16 cellular contexts compared by ENCODE assay signal in the genomic region with DNA sequence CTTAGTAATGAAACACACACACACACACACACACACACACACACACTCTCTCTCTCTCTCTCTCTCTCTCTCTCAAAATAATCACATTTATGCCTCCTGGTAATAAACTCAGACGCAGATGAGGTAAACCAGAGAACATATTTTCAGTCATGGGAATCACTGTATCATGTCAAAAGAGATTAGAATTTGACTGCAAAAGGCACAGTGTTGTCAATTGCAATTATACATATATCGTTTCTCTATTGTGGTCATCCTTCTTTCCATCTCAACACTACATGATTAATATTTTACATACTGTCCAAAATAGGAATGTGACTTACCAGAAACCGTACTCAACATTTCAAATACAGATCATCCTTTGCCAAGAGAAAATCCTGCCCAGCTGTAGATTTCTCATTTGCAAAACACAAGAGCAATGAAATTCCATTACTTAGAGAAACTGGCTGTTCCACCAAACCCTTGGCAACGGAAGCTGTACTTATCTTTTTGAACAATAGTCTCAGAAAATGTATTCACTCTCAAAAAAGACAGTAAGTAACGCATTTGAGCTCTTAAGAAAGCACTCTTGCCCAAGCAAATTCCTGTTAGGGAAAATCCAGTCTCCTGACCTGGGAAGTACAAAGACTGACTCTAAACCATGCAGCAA. TPM values are rescaled to one million over a fixed set of nuclear protein-coding genes. Genes with fewer than 3 reads are reported as not detected.
DNase-seq lines count a peak whose midpoint lies in the region; ATAC-seq and TF ChIP-seq lines count a peak whose summit lies in the region.
"Had no signal": no experiment of that assay in that cellular context is flagged by ENCODE, and none has a peak within 500 bp of the region (broad histone marks: within the 10 kb centered on the region; RNA-seq: fewer than 3 reads in every experiment).

No MANE protein-coding gene starts in this region.

- H3K9me3 ChIP-seq in SK-N-SH (peaks cover 6% of the 10 kb centered on the region; the same call in 1 of the 2 replicates), subcutaneous abdominal adipose tissue (ENCODE audit: control insufficient read depth in 5 of 5, low read length in 5 of 5) (no peaks in the 10 kb centered on the region)
- H3K9me3 ChIP-seq: BLaER1 treated with 17β-estradiol and CSF1 and Interleukin-3, amounts not matched to agents 10 nM and 100 nM; body of pancreas had no signal

- H3K9ac ChIP-seq in SK-N-SH = peak overlapping the region; percentile 11; the same call in 1 of the 2 replicates
- H3K9ac ChIP-seq in subcutaneous abdominal adipose tissue (ENCODE audit: low read length in 5 of 5) = no peak overlapping the region
- H3K9ac ChIP-seq: BLaER1 treated with 17β-estradiol and CSF1 and Interleukin-3, amounts not matched to agents 10 nM and 100 nM had no signal

- POLR2A ChIA-PET in SK-N-SH (lab: Yijun Ruan, JAX) = no interaction called here

- H3K27ac Mint-ChIP-seq in stimulated activated naive CD8-positive, alpha-beta T cell treated with anti-CD3 and anti-CD28 coated beads, Interleukin-15, amount 100 ng/mL, for 72 hours = no peak overlapping the region
- H3K27ac Mint-ChIP-seq: activated CD4-positive, alpha-beta memory T cell treated with anti-CD3 and anti-CD28 coated beads, Interleukin-2, amount 10 ng/mL, durations not matched to agents 7 days and 5 days; activated T-helper 17 cell treated with anti-CD3 and anti-CD28 coated beads, Interleukin-2, amount 50 U/mL, for 72 hours had no signal

- peaks cover 65% of the 10 kb centered on the region for H3K79me2 ChIP-seq in SK-N-SH (ENCODE audit: insufficient read depth)

- H3K4me3 ChIP-seq in SK-N-SH (ENCODE audit: low read depth in 2 of 2, low read length in 1 of 2) = no peak overlapping the region
- H3K4me3 ChIP-seq in subcutaneous abdominal adipose tissue (ENCODE audit: low read depth in 1 of 5, low read length in 5 of 5) = no peak overlapping the region
- H3K4me3 ChIP-seq: BLaER1 treated with 17β-estradiol and CSF1 and Interleukin-3, amounts not matched to agents 10 nM and 100 nM; body of pancreas had no signal

- TF ChIP-seq CTCF in SK-N-SH (IDR thresholded peaks at IDR 0.05) = no peak

- no peak overlapping the region for H3K4me3 Mint-ChIP-seq in stimulated activated naive CD8-positive, alpha-beta T cell treated with anti-CD3 and anti-CD28 coated beads, Interleukin-15, amount 100 ng/mL, for 72 hours
- H3K4me3 Mint-ChIP-seq: activated CD4-positive, alpha-beta memory T cell treated with anti-CD3 and anti-CD28 coated beads, Interleukin-2, amount 10 ng/mL, durations not matched to agents 7 days and 5 days; activated T-helper 17 cell treated with anti-CD3 and anti-CD28 coated beads, Interleukin-2, amount 50 U/mL, for 72 hours had no signal

- H3K4me1 Mint-ChIP-seq in stimulated activated naive CD8-positive, alpha-beta T cell treated with anti-CD3 and anti-CD28 coated beads, Interleukin-15, amount 100 ng/mL, for 72 hours = no peaks in the 10 kb centered on the region
- H3K4me1 Mint-ChIP-seq: activated CD4-positive, alpha-beta memory T cell treated with anti-CD3 and anti-CD28 coated beads, Interleukin-2, amount 10 ng/mL, durations not matched to agents 7 days and 5 days; activated T-helper 17 cell treated with anti-CD3 and anti-CD28 coated beads, Interleukin-2, amount 50 U/mL, for 72 hours had no signal

- ATAC-seq in stimulated activated naive CD8-positive, alpha-beta T cell treated with anti-CD3 and anti-CD28 coated beads, Interleukin-15, amount 100 ng/mL, for 72 hours = no peak
- ATAC-seq: activated T-helper 17 cell treated with anti-CD3 and anti-CD28 coated beads, Interleukin-2, amount 50 U/mL, for 72 hours; body of pancreas had no signal

- H3K36me3 ChIP-seq in SK-N-SH (replicated peaks in 1 of 2; ENCODE audit: control insufficient read depth in 1 of 2, insufficient read depth in 2 of 2, low read length in 1 of 2) (peaks cover 27 to 34% of the 10 kb centered on the region in 2 experiments), subcutaneous abdominal adipose tissue (ENCODE audit: control insufficient read depth in 5 of 5, insufficient read depth in 5 of 5, low read length in 5 of 5) (peaks cover 0 to 7% (median 5%) of the 10 kb centered on the region in 5 donors)
- H3K36me3 ChIP-seq: BLaER1 treated with 17β-estradiol and CSF1 and Interleukin-3, amounts not matched to agents 10 nM and 100 nM had no signal

- DNase-seq in SK-N-SH (no peak), fibroblast of gingiva (ENCODE audit: low read depth) (peak; percentile 98), midbrain (lab: John Stamatoyannopoulos, UW) (peak; percentile 9), SKM-1 treated with dmso at 0.1 percent for 144 hours (lab: John Stamatoyannopoulos, UW; ENCODE audit: unreplicated experiment) (no peak), hippocampal formation (lab: John Stamatoyannopoulos, UW) (no peak), NCI-H774 (lab: John Stamatoyannopoulos, UW) (no peak)
- no peak for DNase-seq in stimulated activated naive CD8-positive, alpha-beta T cell treated with anti-CD3 and anti-CD28 coated beads, Interleukin-15, amount 100 ng/mL, for 72 hours
- DNase-seq: activated CD4-positive, alpha-beta memory T cell treated with anti-CD3 and anti-CD28 coated beads, Interleukin-2, amount 10 ng/mL, durations not matched to agents 7 days and 5 days; body of pancreas; DND-41; effector memory CD4-positive, alpha-beta T cell; head of caudate nucleus; NCI-H2107 had no signal

- H2AFZ ChIP-seq in SK-N-SH (ENCODE audit: low read depth) = no peak overlapping the region

- H3K27ac ChIP-seq in SK-N-SH (ENCODE audit: low read depth in 2 of 2, low read length in 1 of 2) (peak overlapping the region; percentile 88 to 93), subcutaneous abdominal adipose tissue (ENCODE audit: low read depth, low read length) (peak overlapping the region; percentile 60)
- H3K27ac ChIP-seq: BLaER1 treated with 17β-estradiol and CSF1 and Interleukin-3, amounts not matched to agents 10 nM and 100 nM; body of pancreas had no signal

- peak overlapping the region; percentile 39 for H3K4me2 ChIP-seq in SK-N-SH
- H3K4me2 ChIP-seq: BLaER1 treated with 17β-estradiol and CSF1 and Interleukin-3, amounts not matched to agents 10 nM and 100 nM had no signal

- no peak for TF ChIP-seq RAD21 in SK-N-SH (IDR thresholded peaks at IDR 0.05; ENCODE audit: low read length)

- 6% methylated on average over 5 of the region's 5 CpGs for WGBS in SK-N-SH (ENCODE audit: low lambda C conversion rate)

- H3F3A ChIP-seq in SK-N-SH (replicated peaks; ENCODE audit: insufficient read depth) = peaks cover 49% of the 10 kb centered on the region

- H3K27me3 ChIP-seq in SK-N-SH (ENCODE audit: insufficient read depth) (no peaks in the 10 kb centered on the region), subcutaneous abdominal adipose tissue (ENCODE audit: control insufficient read depth in 5 of 5, insufficient read depth in 4 of 5, low read length in 5 of 5) (no peaks in the 10 kb centered on the region)
- H3K27me3 ChIP-seq: BLaER1 treated with 17β-estradiol and CSF1 and Interleukin-3, amounts not matched to agents 10 nM and 100 nM; body of pancreas had no signal

- no peaks in the 10 kb centered on the region for H3K27me3 Mint-ChIP-seq in stimulated activated naive CD8-positive, alpha-beta T cell treated with anti-CD3 and anti-CD28 coated beads, Interleukin-15, amount 100 ng/mL, for 72 hours
- H3K27me3 Mint-ChIP-seq: activated CD4-positive, alpha-beta memory T cell treated with anti-CD3 and anti-CD28 coated beads, Interleukin-2, amount 10 ng/mL, durations not matched to agents 7 days and 5 days; activated T-helper 17 cell treated with anti-CD3 and anti-CD28 coated beads, Interleukin-2, amount 50 U/mL, for 72 hours had no signal

- CTCF ChIA-PET in SK-N-SH (lab: Yijun Ruan, JAX) = interaction anchor here (1.3 to 1.6 kb wide), 2 partner anchors 12 to 92 kb away, joined by 3 to 6 read pairs; no protein-coding TSS in a partner anchor

- no peaks in the 10 kb centered on the region for H3K9me3 Mint-ChIP-seq in stimulated activated naive CD8-positive, alpha-beta T cell treated with anti-CD3 and anti-CD28 coated beads, Interleukin-15, amount 100 ng/mL, for 72 hours
- H3K9me3 Mint-ChIP-seq: activated CD4-positive, alpha-beta memory T cell treated with anti-CD3 and anti-CD28 coated beads, Interleukin-2, amount 10 ng/mL, durations not matched to agents 7 days and 5 days; activated T-helper 17 cell treated with anti-CD3 and anti-CD28 coated beads, Interleukin-2, amount 50 U/mL, for 72 hours had no signal

- no peaks in the 10 kb centered on the region for H3K9me2 ChIP-seq in SK-N-SH

- no peaks in the 10 kb centered on the region for H4K20me1 ChIP-seq in SK-N-SH (ENCODE audit: insufficient read depth)
- H4K20me1 ChIP-seq: BLaER1 treated with 17β-estradiol and CSF1 and Interleukin-3, amounts not matched to agents 10 nM and 100 nM had no signal

- peaks cover 41 to 47% of the 10 kb centered on the region in 2 experiments for H3K4me1 ChIP-seq in SK-N-SH (ENCODE audit: control insufficient read depth in 1 of 2, insufficient read depth in 2 of 2, low read depth in 1 of 2, low read length in 1 of 2)
- peaks cover 6 to 52% (median 46%) of the 10 kb centered on the region in 5 donors for H3K4me1 ChIP-seq in subcutaneous abdominal adipose tissue (ENCODE audit: control insufficient read depth in 5 of 5, insufficient read depth in 5 of 5, low read length in 5 of 5)
- H3K4me1 ChIP-seq: body of pancreas had no signal

- peak; percentile 94 to 99 for TF ChIP-seq EP300 in SK-N-SH (IDR thresholded peaks at IDR 0.05; ENCODE audit: borderline replicate concordance in 1 of 2, low read depth in 1 of 2, low read length in 1 of 2)

TF ChIP-seq in SK-N-SH, 30 proteins besides CTCF, POLR2A, EP300 and RAD21 (continues in another document):
- TF ChIP-seq RCOR1 (IDR thresholded peaks at IDR 0.05; ENCODE audit: low read length) = peak; percentile 61; the same call in 1 of the 2 replicates
- no peak for TF ChIP-seq YY1 (IDR thresholded peaks at IDR 0.05; ENCODE audit: low read depth)
- peak; percentile 99 for TF ChIP-seq TCF12 (IDR thresholded peaks at IDR 0.05)
- no peak for TF ChIP-seq FOXJ3 (CRISPR knock-in tag; IDR thresholded peaks at IDR 0.05)
- TF ChIP-seq JUND (IDR thresholded peaks at IDR 0.05) = peak; percentile 95
- TF ChIP-seq, protein P1, sequence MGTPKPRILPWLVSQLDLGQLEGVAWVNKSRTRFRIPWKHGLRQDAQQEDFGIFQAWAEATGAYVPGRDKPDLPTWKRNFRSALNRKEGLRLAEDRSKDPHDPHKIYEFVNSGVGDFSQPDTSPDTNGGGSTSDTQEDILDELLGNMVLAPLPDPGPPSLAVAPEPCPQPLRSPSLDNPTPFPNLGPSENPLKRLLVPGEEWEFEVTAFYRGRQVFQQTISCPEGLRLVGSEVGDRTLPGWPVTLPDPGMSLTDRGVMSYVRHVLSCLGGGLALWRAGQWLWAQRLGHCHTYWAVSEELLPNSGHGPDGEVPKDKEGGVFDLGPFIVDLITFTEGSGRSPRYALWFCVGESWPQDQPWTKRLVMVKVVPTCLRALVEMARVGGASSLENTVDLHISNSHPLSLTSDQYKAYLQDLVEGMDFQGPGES (IDR thresholded peaks at IDR 0.05; ENCODE audit: low read depth, low read length) = no peak

RNA-seq across cellular contexts. Expression of a gene that starts 24.3 kb away (rescaled TPM):
- polyA plus RNA-seq in SK-N-SH (2012; rRNA removed) = 7.9 and 10.3 TPM in 2 replicates
- polyA plus RNA-seq in SK-N-SH (2012; cell fraction: cytosol; rRNA removed) = 13.7 and 14.2 TPM in 2 replicates
- polyA plus RNA-seq in SK-N-SH (2012; cell fraction: nucleus; rRNA removed) = 21.9 and 24.2 TPM in 2 replicates

Comparison
In these comparisons a context has a peak if more than half of its experiments do, and no peak if none do; other contexts are left out.
1. DNase-seq: peak in fibroblast of gingiva (single experiment) and midbrain (single experiment); none in SK-N-SH (single experiment), SKM-1 treated with dmso at 0.1 percent for 144 hours (single experiment), hippocampal formation (0 of 2), NCI-H774 (single experiment) and stimulated activated naive CD8-positive, alpha-beta T cell treated with anti-CD3 and anti-CD28 coated beads, Interleukin-15, amount 100 ng/mL, for 72 hours (0 of 2).